ENCODE assay signal across 18 cellular contexts in genomic region chr3:42663581-42664442, GRCh38. TPM values are rescaled to one million over a fixed set of nuclear protein-coding genes. Genes with fewer than 3 reads are reported as not detected.
DNase-seq lines count a peak whose midpoint lies in the region; ATAC-seq, FAIRE-seq and TF ChIP-seq lines count a peak whose summit lies in the region.
"Had no signal": no experiment of that assay in that cellular context is flagged by ENCODE, and none has a peak within 500 bp of the region (broad histone marks: within the 10 kb centered on the region; RNA-seq: fewer than 3 reads in every experiment).

No MANE protein-coding gene starts in this region.

- H3K4me3 ChIP-seq in upper lobe of left lung: peak overlapping the region in 1 of 4 donors; percentile 6
- no peak overlapping the region for H3K4me3 ChIP-seq in PC-9
- H3K4me3 ChIP-seq: SJCRH30, transverse colon had no signal

- no peaks in the 10 kb centered on the region for H3K36me3 Mint-ChIP-seq in T-cell
- H3K36me3 Mint-ChIP-seq in natural killer cell treated with Interleukin-12 subunit alpha and Interleukin-12 subunit beta and Interleukin-15 and Interleukin-18, amount 100 ng/mL, for 72 hours: no peaks in the 10 kb centered on the region

- no peaks in the 10 kb centered on the region for H3K4me1 Mint-ChIP-seq in T-cell
- H3K4me1 Mint-ChIP-seq in natural killer cell treated with Interleukin-12 subunit alpha and Interleukin-12 subunit beta and Interleukin-15 and Interleukin-18, amount 100 ng/mL, for 72 hours (ENCODE audit: low read depth in 2 of 2): no peaks in the 10 kb centered on the region

- DNase-seq in activated effector memory CD4-positive, alpha-beta T cell treated with anti-CD3 and anti-CD28 coated beads, Interleukin-2, amount 50 U/mL, for 16 hours: peak; percentile 48
- no peak for DNase-seq in activated effector memory CD4-positive, alpha-beta T cell treated with Interleukin-2 at 50 U/mL for 16 hours
- DNase-seq in frontal cortex (ENCODE audit: low spot score in 2 of 2): peak; percentile 17 to 45
- peak; percentile 42 to 80 for DNase-seq in upper lobe of left lung
- DNase-seq in T-cell: no peak
- no peak for DNase-seq in PC-9
- no peak for DNase-seq in natural killer cell treated with Interleukin-12 subunit alpha and Interleukin-12 subunit beta and Interleukin-15 and Interleukin-18, amount 100 ng/mL, for 72 hours (ENCODE audit: low spot score)
- DNase-seq: activated CD4-positive, alpha-beta T cell treated with anti-CD3 and anti-CD28 coated beads, Interleukin-2, amount 50 U/mL, for 4 hours; amygdala; GOT3; NCI-H1694; NCI-H446; SJCRH30; stimulated activated CD4-positive, alpha-beta T cell treated with anti-CD3 and anti-CD28 coated beads, Interleukin-4, amount 100 ng/mL, for 4 hours; transverse colon had no signal

- ATAC-seq in HG02798 (IDR thresholded peaks at IDR 0.05; ENCODE audit: poor library complexity, unreplicated experiment) (peak; percentile 46), upper lobe of left lung (ENCODE audit: low FRiP score in 2 of 2) (no peak), T-cell (replicated peaks in 1 of 4) (no peak)
- ATAC-seq in natural killer cell treated with Interleukin-12 subunit alpha and Interleukin-12 subunit beta and Interleukin-15 and Interleukin-18, amount 100 ng/mL, for 72 hours: no peak

- no peak for FAIRE-seq in frontal cortex (lab: Jason Lieb, UNC)
- FAIRE-seq: TTC549 had no signal

- peaks cover 0 to 14% (median 3%) of the 10 kb centered on the region in 4 donors for H3K36me3 ChIP-seq in upper lobe of left lung
- H3K36me3 ChIP-seq in PC-9 (ENCODE audit: low read depth): no peaks in the 10 kb centered on the region
- H3K36me3 ChIP-seq: SJCRH30, transverse colon had no signal

- no peaks in the 10 kb centered on the region for H3K9me3 ChIP-seq in upper lobe of left lung
- H3K9me3 ChIP-seq in PC-9 (ENCODE audit: insufficient read depth, low read depth): no peaks in the 10 kb centered on the region
- H3K9me3 ChIP-seq: SJCRH30, transverse colon had no signal

- TF ChIP-seq EP300 in upper lobe of left lung (IDR thresholded peaks at IDR 0.05): no peak

- no peak overlapping the region for H3K27ac ChIP-seq in upper lobe of left lung
- H3K27ac ChIP-seq in PC-9: no peak overlapping the region
- H3K27ac ChIP-seq: SJCRH30, transverse colon had no signal

- H3K4me3 Mint-ChIP-seq in T-cell: no peak overlapping the region
- H3K4me3 Mint-ChIP-seq in natural killer cell treated with Interleukin-12 subunit alpha and Interleukin-12 subunit beta and Interleukin-15 and Interleukin-18, amount 100 ng/mL, for 72 hours: no peak overlapping the region

- no peak for TF ChIP-seq CTCF in upper lobe of left lung (IDR thresholded peaks at IDR 0.05)
- no peak for TF ChIP-seq CTCF in PC-9 (conservative IDR thresholded peaks at IDR 0.05)

- H3K4me1 ChIP-seq in upper lobe of left lung: peaks cover 0 to 6% (median 3%) of the 10 kb centered on the region in 4 donors
- no peaks in the 10 kb centered on the region for H3K4me1 ChIP-seq in PC-9 (replicated peaks; ENCODE audit: insufficient read depth)

- H3K4me2 ChIP-seq in PC-9: no peak overlapping the region

- no peaks in the 10 kb centered on the region for H3K9me3 Mint-ChIP-seq in T-cell
- H3K9me3 Mint-ChIP-seq in natural killer cell treated with Interleukin-12 subunit alpha and Interleukin-12 subunit beta and Interleukin-15 and Interleukin-18, amount 100 ng/mL, for 72 hours: no peaks in the 10 kb centered on the region

- POLR2A ChIA-PET in T-cell (lab: Charles Lee): no interaction called here
- POLR2A ChIA-PET in PC-9 (lab: Charles Lee; ENCODE audit: unreplicated experiment): interaction anchor here (0.7 kb wide), 1 partner anchor 107 kb away, joined by 6 read pairs; no protein-coding TSS in a partner anchor

- intact Hi-C loops in PC-9 (cut with micrococcal nuclease; ENCODE audit: unreplicated experiment): no loop called here

- no peak for TF ChIP-seq POLR2A in upper lobe of left lung (IDR thresholded peaks at IDR 0.05)

- no peaks in the 10 kb centered on the region for H3K9me2 ChIP-seq in PC-9 (ENCODE audit: insufficient read depth)

- CTCF ChIA-PET in T-cell (lab: Charles Lee) (no interaction called here), PC-9 (lab: Charles Lee) (no interaction called here)

- no TSS peak for BruUV-seq in PC-9 (replicated peaks; lab: Mats Ljungman, UMichigan)

- H3K27ac Mint-ChIP-seq in T-cell: no peak overlapping the region
- no peak overlapping the region for H3K27ac Mint-ChIP-seq in natural killer cell treated with Interleukin-12 subunit alpha and Interleukin-12 subunit beta and Interleukin-15 and Interleukin-18, amount 100 ng/mL, for 72 hours

- no peaks in the 10 kb centered on the region for H3K79me2 ChIP-seq in PC-9 (ENCODE audit: low read depth)

- H2AFZ ChIP-seq in PC-9: no peak overlapping the region

- H3K27me3 Mint-ChIP-seq in T-cell: peaks cover 0 to 5% of the 10 kb centered on the region in 2 donors
- H3K27me3 Mint-ChIP-seq in natural killer cell treated with Interleukin-12 subunit alpha and Interleukin-12 subunit beta and Interleukin-15 and Interleukin-18, amount 100 ng/mL, for 72 hours: no peaks in the 10 kb centered on the region

- no peaks in the 10 kb centered on the region for H4K20me1 ChIP-seq in PC-9 (ENCODE audit: insufficient read depth)

- H3K27me3 ChIP-seq in upper lobe of left lung: no peaks in the 10 kb centered on the region
- H3K27me3 ChIP-seq in PC-9 (ENCODE audit: insufficient read depth, low read depth): no peaks in the 10 kb centered on the region
- H3K27me3 ChIP-seq: SJCRH30, transverse colon had no signal

- WGBS in upper lobe of left lung, 2 donors: 85 to 90% methylated on average over 17 to 19 of the region's 39 CpGs

- no peaks in the 10 kb centered on the region for H3F3A ChIP-seq in PC-9 (ENCODE audit: insufficient read depth, low read depth)

RNA-seq across cellular contexts. Expression of gene ZBTB47, which starts 10.3 kb away (rescaled TPM):
- 19.6 TPM for total RNA-seq in frontal cortex
- total RNA-seq in upper lobe of left lung: 10 to 100 TPM; 25.1 to 35.8 (median 29.9) TPM
- total RNA-seq in T-cell: 1 to 10 TPM in 2 of 5 donors, under 1 TPM in 3; 0.53 to 1.2 (median 0.98) TPM
- 8.1 and 9.6 TPM in 2 replicates for total RNA-seq in PC-9 (2021)
- 1 to 10 TPM; 1.9 to 2.7 TPM for total RNA-seq in natural killer cell treated with Interleukin-12 subunit alpha and Interleukin-12 subunit beta and Interleukin-15 and Interleukin-18, amount 100 ng/mL, for 72 hours

RNA-seq across cellular contexts. Expression of gene KLHL40, which starts 21.5 kb away (rescaled TPM):
- 0.41 TPM for total RNA-seq in frontal cortex
- total RNA-seq in upper lobe of left lung: not detected
- total RNA-seq in T-cell: not detected
- not detected in 2 replicates for total RNA-seq in PC-9 (2021)
- not detected for total RNA-seq in natural killer cell treated with Interleukin-12 subunit alpha and Interleukin-12 subunit beta and Interleukin-15 and Interleukin-18, amount 100 ng/mL, for 72 hours
- total RNA-seq: HT-29 had no signal

RNA-seq across cellular contexts. Expression of gene HHATL, which starts 38.8 kb away (rescaled TPM):
- total RNA-seq in frontal cortex (not detected), upper lobe of left lung (1 to 10 TPM in 2 of 6 donors, under 1 TPM in 2, not detected in 2; 0.71 to 1.6 (median 0.98) TPM), T-cell (not detected), PC-9 (2021) (not detected in 2 replicates)
- total RNA-seq in natural killer cell treated with Interleukin-12 subunit alpha and Interleukin-12 subunit beta and Interleukin-15 and Interleukin-18, amount 100 ng/mL, for 72 hours: not detected
- total RNA-seq: HT-29, SJCRH30 had no signal

Comparison
In these comparisons a context has a peak if more than half of its experiments do, and no peak if none do; other contexts are left out.
1. DNase-seq: peak in activated effector memory CD4-positive, alpha-beta T cell treated with anti-CD3 and anti-CD28 coated beads, Interleukin-2, amount 50 U/mL, for 16 hours (single experiment), frontal cortex (2 of 2) and upper lobe of left lung (2 of 2); none in activated effector memory CD4-positive, alpha-beta T cell treated with Interleukin-2 at 50 U/mL for 16 hours (single experiment), T-cell (0 of 34), PC-9 (0 of 2) and natural killer cell treated with Interleukin-12 subunit alpha and Interleukin-12 subunit beta and Interleukin-15 and Interleukin-18, amount 100 ng/mL, for 72 hours (single experiment).